ENCODE assay signal across 15 cellular contexts in genomic region chr12:115383668-115384067, GRCh38.
DNase-seq lines count a peak whose midpoint lies in the region; ATAC-seq and TF ChIP-seq lines count a peak whose summit lies in the region.
"Had no signal": no experiment of that assay in that cellular context is flagged by ENCODE, and none has a peak within 500 bp of the region (broad histone marks: within the 10 kb centered on the region; RNA-seq: fewer than 3 reads in every experiment).

No MANE protein-coding gene starts in this region.

- peak; percentile 93 for ATAC-seq in esophagus mucosa
- no peak for ATAC-seq in GM18505 (IDR thresholded peaks at IDR 0.05; ENCODE audit: unreplicated experiment)
- ATAC-seq in stimulated activated naive CD8-positive, alpha-beta T cell treated with anti-CD3 and anti-CD28 coated beads, Interleukin-15, amount 100 ng/mL, for 72 hours, result no peak

- H3K9ac ChIP-seq in parathyroid adenoma, result no peak overlapping the region
- H3K9ac ChIP-seq: BLaER1, SK-N-SH had no signal

- no peak overlapping the region for H2AFZ ChIP-seq in parathyroid adenoma

- peak overlapping the region; percentile 29 for H3K4me2 ChIP-seq in parathyroid adenoma (ENCODE audit: low read length)
- H3K4me2 ChIP-seq: BLaER1, SK-N-SH had no signal

- no peak for TF ChIP-seq CTCF in parathyroid adenoma (IDR thresholded peaks at IDR 0.05)

- no peak overlapping the region for H3K4me3 ChIP-seq in parathyroid adenoma (ENCODE audit: low read depth, low read length)
- H3K4me3 ChIP-seq: BLaER1 had no signal

- no peak overlapping the region for H3K27ac Mint-ChIP-seq in stimulated activated naive CD8-positive, alpha-beta T cell treated with anti-CD3 and anti-CD28 coated beads, Interleukin-15, amount 100 ng/mL, for 72 hours
- H3K27ac Mint-ChIP-seq: activated B cell treated with CpG ODN at 0.5 μM for 24 hours, memory B cell had no signal

- DNase-seq in DMS79 treated with DMSO at 0.1 percent for 48 hours (lab: John Stamatoyannopoulos, UW), result peak; percentile 98
- peak; percentile 30 for DNase-seq in RKO (ENCODE audit: low spot score)
- DNase-seq in MV-4-11 (lab: John Stamatoyannopoulos, UW), result no peak
- DNase-seq in activated CD4-positive, alpha-beta T cell treated with anti-CD3 and anti-CD28 coated beads, Interleukin-2, amount 50 U/mL, for 48 hours, result no peak
- no peak for DNase-seq in stimulated activated naive CD8-positive, alpha-beta T cell treated with anti-CD3 and anti-CD28 coated beads, Interleukin-15, amount 100 ng/mL, for 72 hours
- DNase-seq: activated B cell treated with CpG ODN at 0.5 μM for 24 hours; NCI-H1417 treated with DMSO at 0.1 percent for 48 hours; NCI-H69; SK-N-SH; stimulated activated CD8-positive, alpha-beta memory T cell treated with anti-CD3 and anti-CD28 coated beads, Interleukin-4, amount 100 ng/mL, for 48 hours had no signal

- H3K9me3 ChIP-seq in parathyroid adenoma (ENCODE audit: control insufficient read depth, low read length), result no peaks in the 10 kb centered on the region
- H3K9me3 ChIP-seq: BLaER1, SK-N-SH had no signal

- H3K4me3 Mint-ChIP-seq in stimulated activated naive CD8-positive, alpha-beta T cell treated with anti-CD3 and anti-CD28 coated beads, Interleukin-15, amount 100 ng/mL, for 72 hours, result no peak overlapping the region
- H3K4me3 Mint-ChIP-seq: activated B cell treated with CpG ODN at 0.5 μM for 24 hours, memory B cell had no signal

- H3K27me3 ChIP-seq in parathyroid adenoma (ENCODE audit: control insufficient read depth, insufficient read depth, low read length), result no peaks in the 10 kb centered on the region
- H3K27me3 ChIP-seq: BLaER1 had no signal

- H3K36me3 ChIP-seq in parathyroid adenoma (ENCODE audit: control insufficient read depth, insufficient read depth, low read length), result no peaks in the 10 kb centered on the region
- H3K36me3 ChIP-seq: BLaER1 had no signal

- no peaks in the 10 kb centered on the region for H3K4me1 Mint-ChIP-seq in stimulated activated naive CD8-positive, alpha-beta T cell treated with anti-CD3 and anti-CD28 coated beads, Interleukin-15, amount 100 ng/mL, for 72 hours
- H3K4me1 Mint-ChIP-seq: activated B cell treated with CpG ODN at 0.5 μM for 24 hours, memory B cell had no signal

- peaks cover 21% of the 10 kb centered on the region for H3K27me3 Mint-ChIP-seq in stimulated activated naive CD8-positive, alpha-beta T cell treated with anti-CD3 and anti-CD28 coated beads, Interleukin-15, amount 100 ng/mL, for 72 hours
- H3K27me3 Mint-ChIP-seq: activated B cell treated with CpG ODN at 0.5 μM for 24 hours had no signal

- H3K27ac ChIP-seq in parathyroid adenoma, result no peak overlapping the region
- H3K27ac ChIP-seq: BLaER1 had no signal

- H3K9me3 Mint-ChIP-seq in stimulated activated naive CD8-positive, alpha-beta T cell treated with anti-CD3 and anti-CD28 coated beads, Interleukin-15, amount 100 ng/mL, for 72 hours, result peaks cover 0 to 4% of the 10 kb centered on the region in 2 donors
- H3K9me3 Mint-ChIP-seq: activated B cell treated with CpG ODN at 0.5 μM for 24 hours, memory B cell had no signal

- no peaks in the 10 kb centered on the region for H3K79me2 ChIP-seq in parathyroid adenoma

- no peak for TF ChIP-seq POLR2A in GM18505 (IDR thresholded peaks at IDR 0.05; ENCODE audit: borderline replicate concordance, extremely low read depth, insufficient read depth, insufficient read length)

- H3K4me1 ChIP-seq in parathyroid adenoma, result no peaks in the 10 kb centered on the region

Comparison
In these comparisons a context has a peak if more than half of its experiments do, and no peak if none do; other contexts are left out.
1. DNase-seq: peak in DMS79 treated with DMSO at 0.1 percent for 48 hours (single experiment) and RKO (single experiment); none in MV-4-11 (single experiment), activated CD4-positive, alpha-beta T cell treated with anti-CD3 and anti-CD28 coated beads, Interleukin-2, amount 50 U/mL, for 48 hours (0 of 2) and stimulated activated naive CD8-positive, alpha-beta T cell treated with anti-CD3 and anti-CD28 coated beads, Interleukin-15, amount 100 ng/mL, for 72 hours (0 of 2).